ENCODE assay signal across 8 cellular contexts in genomic region chr2:171523339-171523931, GRCh38. TPM values are rescaled to one million over a fixed set of nuclear protein-coding genes. Genes with fewer than 3 reads are reported as not detected.
DNase-seq lines count a peak whose midpoint lies in the region; ATAC-seq and TF ChIP-seq lines count a peak whose summit lies in the region.

No MANE protein-coding gene starts in this region.

- ATAC-seq in GM21717 (IDR thresholded peaks at IDR 0.05; ENCODE audit: unreplicated experiment) = peak; percentile 40

- intact Hi-C loops in esophagus squamous epithelium (cut with DNase I) = no loop called here

- 0 to 3% methylated on average over 2 to 3 of the region's 33 CpGs for WGBS in esophagus squamous epithelium, 2 donors

- H3K27ac ChIP-seq in esophagus squamous epithelium (peak overlapping the region; percentile 86 to 95 (median 90)), temporal lobe (ENCODE audit: low read depth, low read length) (peak overlapping the region; percentile 67)

- H3K9me3 ChIP-seq in Loucy (ENCODE audit: insufficient read depth, low read depth, low read length) = no peaks in the 10 kb centered on the region
- H3K9me3 ChIP-seq in esophagus squamous epithelium = no peaks in the 10 kb centered on the region

- H3K27me3 ChIP-seq in Loucy (ENCODE audit: insufficient read depth, low read length, poor library complexity, severe bottlenecking) (no peaks in the 10 kb centered on the region), esophagus squamous epithelium (peaks cover 0 to 28% (median 0%) of the 10 kb centered on the region in 4 donors)

- peaks cover 42% of the 10 kb centered on the region for H3K4me1 ChIP-seq in Loucy (ENCODE audit: insufficient read depth, low read length, poor library complexity, severe bottlenecking)
- peaks cover 0 to 63% (median 14%) of the 10 kb centered on the region in 3 donors for H3K4me1 ChIP-seq in esophagus squamous epithelium

- H4K20me1 ChIP-seq in Loucy (ENCODE audit: insufficient read depth, low read length, poor library complexity, severe bottlenecking) = peaks cover 5% of the 10 kb centered on the region

- H3K4me3 ChIP-seq in Loucy (ENCODE audit: low read length, poor library complexity, severe bottlenecking) = peak overlapping the region; percentile 83
- H3K4me3 ChIP-seq in esophagus squamous epithelium = peak overlapping the region; percentile 67 to 82 (median 75)

- peak overlapping the region; percentile 87 for H3K9ac ChIP-seq in Loucy (ENCODE audit: low read depth, low read length, poor library complexity, severe bottlenecking)

- TF ChIP-seq CTCF in Loucy (conservative IDR thresholded peaks at IDR 0.05; ENCODE audit: low read length) = no peak
- TF ChIP-seq CTCF in esophagus squamous epithelium (IDR thresholded peaks at IDR 0.05) = no peak

- H3F3A ChIP-seq in Loucy (ENCODE audit: low read depth) = no peaks in the 10 kb centered on the region

- peak overlapping the region; percentile 93 for H2AFZ ChIP-seq in Loucy (ENCODE audit: low read length)

- TF ChIP-seq POLR2A in esophagus squamous epithelium (IDR thresholded peaks at IDR 0.05) = peak in 2 of 4 donors; percentile 34 to 46

- H3K79me2 ChIP-seq in Loucy (ENCODE audit: insufficient read depth, low read length) = peaks cover 50% of the 10 kb centered on the region

- H3K9me2 ChIP-seq in Loucy (replicated peaks; ENCODE audit: low read depth, low read length) = no peaks in the 10 kb centered on the region

- DNase-seq in Daoy (ENCODE audit: low read depth) (peak; percentile 69), esophagus squamous epithelium (lab: John Stamatoyannopoulos, UW) (no peak), midbrain (lab: John Stamatoyannopoulos, UW) (peak; percentile 87), NCI-H2107 (lab: John Stamatoyannopoulos, UW) (no peak)
- DNase-seq in activated CD4-positive, alpha-beta T cell treated with anti-CD3 and anti-CD28 coated beads, Interleukin-2, amount 50 U/mL, for 48 hours = peak; percentile 30 to 32

- H3K36me3 ChIP-seq in Loucy (ENCODE audit: insufficient read depth, low read length) = no peaks in the 10 kb centered on the region
- H3K36me3 ChIP-seq in esophagus squamous epithelium = no peaks in the 10 kb centered on the region

- peak overlapping the region; percentile 84 for H3K4me2 ChIP-seq in Loucy (ENCODE audit: low read depth, low read length, poor library complexity, severe bottlenecking)

RNA-seq across cellular contexts. Expression of gene CYBRD1, which starts 1.2 kb away (rescaled TPM):
- total RNA-seq in Daoy (2014; rRNA removed; shearing (Covaris generic)) = 10.2 and 12.3 TPM in 2 replicates
- total RNA-seq in esophagus squamous epithelium = 100 to 1,000 TPM in 1 of 4 donors, 10 to 100 TPM in 2, 1 to 10 TPM in 1; 5.7 to 176 (median 45.7) TPM
- 8.9 TPM for total RNA-seq in temporal lobe

Comparison
In these comparisons a context has a peak if more than half of its experiments do, and no peak if none do; other contexts are left out.
1. DNase-seq: peak in Daoy (single experiment), activated CD4-positive, alpha-beta T cell treated with anti-CD3 and anti-CD28 coated beads, Interleukin-2, amount 50 U/mL, for 48 hours (2 of 2) and midbrain (single experiment); none in esophagus squamous epithelium (single experiment) and NCI-H2107 (single experiment).